Comparison of ENCODE assay signal across 25 cellular contexts in genomic region chr1:175073633-175074032, GRCh38. TPM values are rescaled to one million over a fixed set of nuclear protein-coding genes. Genes with fewer than 3 reads are reported as not detected.
DNase-seq lines count a peak whose midpoint lies in the region; ATAC-seq and TF ChIP-seq lines count a peak whose summit lies in the region.
"Had no signal": no experiment of that assay in that cellular context is flagged by ENCODE, and none has a peak within 500 bp of the region (broad histone marks: within the 10 kb centered on the region; RNA-seq: fewer than 3 reads in every experiment).

No MANE protein-coding gene starts in this region.

- H3T11ph ChIP-seq in H9 (ENCODE audit: low read length) = no peak overlapping the region

- peak overlapping the region; percentile 15 to 61; a peak in 4 of 5 replicates for H3K4me3 Mint-ChIP-seq in H9
- H3K4me3 Mint-ChIP-seq: activated CD8-positive, alpha-beta T cell treated with anti-CD3 and anti-CD28 coated beads, Interleukin-2, amount 10 ng/mL, durations not matched to agents 7 days and 5 days; activated naive CD4-positive, alpha-beta T cell treated with anti-CD3 and anti-CD28 coated beads, Interleukin-2, amount 10 ng/mL, durations not matched to agents 7 days and 5 days; activated T-helper 17 cell treated with anti-CD3 and anti-CD28 coated beads, Interleukin-2, amount 50 U/mL, for 72 hours; CD8-positive, alpha-beta T cell; neural crest cell had no signal

- H3K27ac Mint-ChIP-seq in H9 = peak overlapping the region; percentile 69 to 94 (median 80); a peak in 5 of 7 replicates
- H3K27ac Mint-ChIP-seq: activated CD8-positive, alpha-beta T cell treated with anti-CD3 and anti-CD28 coated beads, Interleukin-2, amount 10 ng/mL, durations not matched to agents 7 days and 5 days; activated naive CD4-positive, alpha-beta T cell treated with anti-CD3 and anti-CD28 coated beads, Interleukin-2, amount 10 ng/mL, durations not matched to agents 7 days and 5 days; activated T-helper 17 cell treated with anti-CD3 and anti-CD28 coated beads, Interleukin-2, amount 50 U/mL, for 72 hours; CD8-positive, alpha-beta T cell had no signal

- no peaks in the 10 kb centered on the region for H3K36me3 ChIP-seq in BLaER1 treated with 17β-estradiol and CSF1 and Interleukin-3, amounts not matched to agents 10 nM and 100 nM
- H3K36me3 ChIP-seq in WERI-Rb-1 (no peaks in the 10 kb centered on the region), mesendoderm (ENCODE audit: control insufficient read depth, insufficient read depth, low read length) (no peaks in the 10 kb centered on the region), right lobe of liver (no peaks in the 10 kb centered on the region)
- H3K36me3 ChIP-seq: brain microvascular endothelial cell, suprapubic skin, upper lobe of right lung had no signal

- H3K18ac ChIP-seq in H9 (ENCODE audit: insufficient read length, low read depth, low read length) = no peak overlapping the region
- no peak overlapping the region for H3K18ac ChIP-seq in mesendoderm (ENCODE audit: low read length)

- DNase-seq in H9 = peak; percentile 56
- no peak for DNase-seq in WERI-Rb-1
- peak; percentile 13 for DNase-seq in mesendoderm
- no peak for DNase-seq in right lobe of liver
- no peak for DNase-seq in NCI-H1417 (lab: John Stamatoyannopoulos, UW)
- no peak for DNase-seq in NCI-H526 (lab: John Stamatoyannopoulos, UW)
- DNase-seq: activated CD8-positive, alpha-beta T cell treated with anti-CD3 and anti-CD28 coated beads, Interleukin-2, amount 10 ng/mL, durations not matched to agents 7 days and 5 days; activated naive CD4-positive, alpha-beta T cell treated with anti-CD3 and anti-CD28 coated beads, Interleukin-2, amount 10 ng/mL, durations not matched to agents 7 days and 5 days; brain microvascular endothelial cell; CD8-positive, alpha-beta T cell; NCI-H2029; NCI-H69; Right ventricle myocardium superior; stimulated activated CD4-positive, alpha-beta T cell treated with anti-CD3 and anti-CD28 coated beads, Interleukin-1b, Interleukin-23, amount 100 ng/mL, for 48 hours; stimulated activated naive CD4-positive, alpha-beta T cell treated with Interleukin-2 at 50 U/mL for 16 hours; T-helper 2 cell; upper lobe of right lung had no signal

- H3K9me3 ChIP-seq in BLaER1 treated with 17β-estradiol and CSF1 and Interleukin-3, amounts not matched to agents 10 nM and 100 nM (replicated peaks in 1 of 11) = no peaks in the 10 kb centered on the region
- H3K9me3 ChIP-seq in H9 (ENCODE audit: control insufficient read depth, low read depth, low read length) = no peaks in the 10 kb centered on the region
- no peaks in the 10 kb centered on the region for H3K9me3 ChIP-seq in WERI-Rb-1 (ENCODE audit: severe bottlenecking)
- H3K9me3 ChIP-seq in right lobe of liver = no peaks in the 10 kb centered on the region
- H3K9me3 ChIP-seq: A549, suprapubic skin, upper lobe of right lung had no signal

- H3K27ac ChIP-seq in BLaER1 treated with 17β-estradiol and CSF1 and Interleukin-3, amounts not matched to agents 10 nM and 100 nM = peak overlapping the region in 3 of 11 experiments; percentile 7 to 30 (median 20); a peak in 1 of 22 replicates
- H3K27ac ChIP-seq in H9 (ENCODE audit: insufficient read length, low read depth, low read length) = no peak overlapping the region
- H3K27ac ChIP-seq in WERI-Rb-1 = no peak overlapping the region
- H3K27ac ChIP-seq in mesendoderm (ENCODE audit: low read depth, low read length) = no peak overlapping the region
- no peak overlapping the region for H3K27ac ChIP-seq in right lobe of liver
- H3K27ac ChIP-seq: A549, brain microvascular endothelial cell, suprapubic skin, upper lobe of right lung had no signal

- H4K8ac ChIP-seq in H9 (replicated peaks; ENCODE audit: insufficient read length, low read depth, low read length) = no peak overlapping the region
- H4K8ac ChIP-seq in mesendoderm (ENCODE audit: low read depth, low read length) = no peak overlapping the region

- peaks cover 24 to 42% (median 39%) of the 10 kb centered on the region in 10 experiments for H3K4me1 ChIP-seq in BLaER1 treated with 17β-estradiol and CSF1 and Interleukin-3, amounts not matched to agents 10 nM and 100 nM
- H3K4me1 ChIP-seq in H9 (ENCODE audit: insufficient read depth, low read length) (peaks cover 14% of the 10 kb centered on the region; the same call in 1 of the 2 replicates), mesendoderm (ENCODE audit: control insufficient read depth, low read depth, low read length) (peaks cover 3% of the 10 kb centered on the region), right lobe of liver (no peaks in the 10 kb centered on the region)
- H3K4me1 ChIP-seq: A549 had no signal

- no peaks in the 10 kb centered on the region for H4K20me1 ChIP-seq in BLaER1 treated with 17β-estradiol and CSF1 and Interleukin-3, amounts not matched to agents 10 nM and 100 nM
- H4K20me1 ChIP-seq in H9 (ENCODE audit: control insufficient read depth, insufficient read depth, insufficient read length) = no peaks in the 10 kb centered on the region

- no peak overlapping the region for H4K91ac ChIP-seq in H9 (ENCODE audit: insufficient read length, low read depth, low read length)

- no CpG with 5 or more reads among the region's 5 CpGs for WGBS in H9 (ENCODE audit: extremely low coverage, insufficient read length, low lambda C conversion rate)
- WGBS in mesendoderm (ENCODE audit: extremely low coverage, insufficient coverage, low lambda C conversion rate) = no CpG with 5 or more reads among the region's 5 CpGs
- WGBS in right lobe of liver (ENCODE audit: insufficient coverage, low coverage, low lambda C conversion rate, missing lambda C conversion rate) = 33% methylated on average over 1 of the region's 5 CpGs

- TF ChIP-seq CTCF in H9 (conservative IDR thresholded peaks at IDR 0.05) (peak; percentile 59; the same call in 2 of the 3 replicates), WERI-Rb-1 (IDR thresholded peaks at IDR 0.05; ENCODE audit: low read depth, low read length) (0 out of 2 replicates have a peak, but pooled peaks have one; percentile 13), right lobe of liver (IDR thresholded peaks at IDR 0.05) (no peak)

- H3K27me3 ChIP-seq in BLaER1 treated with 17β-estradiol and CSF1 and Interleukin-3, amounts not matched to agents 10 nM and 100 nM = no peaks in the 10 kb centered on the region
- H3K27me3 ChIP-seq in H9 (ENCODE audit: insufficient read depth, low read length) (no peaks in the 10 kb centered on the region; the same call in 1 of the 2 replicates), WERI-Rb-1 (ENCODE audit: insufficient read depth, low read depth, severe bottlenecking) (no peaks in the 10 kb centered on the region), mesendoderm (ENCODE audit: insufficient read depth, low read length, poor library complexity) (no peaks in the 10 kb centered on the region), right lobe of liver (no peaks in the 10 kb centered on the region)
- H3K27me3 ChIP-seq: brain microvascular endothelial cell, suprapubic skin, upper lobe of right lung had no signal

- no peak overlapping the region for H3K4me3 ChIP-seq in BLaER1 treated with 17β-estradiol and CSF1 and Interleukin-3, amounts not matched to agents 10 nM and 100 nM
- no peak overlapping the region for H3K4me3 ChIP-seq in WERI-Rb-1 (ENCODE audit: low read depth, low read length)
- H3K4me3 ChIP-seq in mesendoderm (ENCODE audit: low read length) = no peak overlapping the region
- no peak overlapping the region for H3K4me3 ChIP-seq in right lobe of liver
- H3K4me3 ChIP-seq: A549, suprapubic skin, upper lobe of right lung had no signal

- H3K9ac ChIP-seq in BLaER1 treated with 17β-estradiol and CSF1 and Interleukin-3, amounts not matched to agents 10 nM and 100 nM = 0 out of 22 replicates have a peak overlapping the region, but pooled peaks of 1 of the 11 experiments have one; percentile 31
- H3K9ac ChIP-seq in H9 (ENCODE audit: extremely low read depth, insufficient read length, low read length) = no peak overlapping the region
- H3K9ac ChIP-seq in mesendoderm (ENCODE audit: low read length) = no peak overlapping the region

- no peak overlapping the region for H2BK5ac ChIP-seq in H9 (ENCODE audit: insufficient read length, low read length)
- H2BK5ac ChIP-seq in mesendoderm (ENCODE audit: low read length) = no peak overlapping the region

- no peak overlapping the region for H3K56ac ChIP-seq in H9 (ENCODE audit: insufficient read length, low read depth, low read length)
- no peak overlapping the region for H3K56ac ChIP-seq in mesendoderm (ENCODE audit: low read length)

- H2BK12ac ChIP-seq in H9 (ENCODE audit: insufficient read length, low read depth, low read length) = no peak overlapping the region

- H3K79me2 ChIP-seq in H9 (ENCODE audit: insufficient read depth, low read length) (no peaks in the 10 kb centered on the region), mesendoderm (ENCODE audit: control insufficient read depth, insufficient read depth, low read length) (no peaks in the 10 kb centered on the region)

- H3K4me2 ChIP-seq in BLaER1 treated with 17β-estradiol and CSF1 and Interleukin-3, amounts not matched to agents 10 nM and 100 nM = peak overlapping the region in 10 of 11 experiments; percentile 39 to 77 (median 68); a peak in 19 of 22 replicates
- no peak overlapping the region for H3K4me2 ChIP-seq in H9 (ENCODE audit: insufficient read depth, insufficient read length, low read length)
- no peak overlapping the region for H3K4me2 ChIP-seq in mesendoderm (ENCODE audit: low read length)
- H3K4me2 ChIP-seq: A549 had no signal

- peaks cover 38 to 39% of the 10 kb centered on the region in 2 experiments for H3K4me1 Mint-ChIP-seq in H9
- H3K4me1 Mint-ChIP-seq: activated T-helper 17 cell treated with anti-CD3 and anti-CD28 coated beads, Interleukin-2, amount 50 U/mL, for 72 hours had no signal

- H2BK20ac ChIP-seq in H9 (ENCODE audit: low read depth, low read length, poor library complexity, severe bottlenecking) = no peak overlapping the region

- no peak for TF ChIP-seq POLR2A in right lobe of liver (IDR thresholded peaks at IDR 0.05)

- H4K5ac ChIP-seq in H9 (ENCODE audit: insufficient read length, low read depth, low read length) (no peak overlapping the region), mesendoderm (ENCODE audit: low read length) (no peak overlapping the region)

- H2BK120ac ChIP-seq in H9 (ENCODE audit: low read depth, low read length, poor library complexity, severe bottlenecking) = no peak overlapping the region
- H2BK120ac ChIP-seq in mesendoderm (ENCODE audit: low read depth, low read length) = no peak overlapping the region

- H3K23ac ChIP-seq in H9 (ENCODE audit: insufficient read length, low read depth, low read length) (no peak overlapping the region), mesendoderm (ENCODE audit: low read length) (no peak overlapping the region)

- no peaks in the 10 kb centered on the region for H3K79me1 ChIP-seq in H9 (ENCODE audit: insufficient read depth, low read depth, low read length, poor library complexity, severe bottlenecking)
- H3K79me1 ChIP-seq in mesendoderm (ENCODE audit: low read length) = no peaks in the 10 kb centered on the region

- intact Hi-C loops in right lobe of liver (cut with DNase I) = no loop called here

- H3K4ac ChIP-seq in H9 (ENCODE audit: low read depth, low read length) (no peak overlapping the region), mesendoderm (ENCODE audit: low read depth, low read length) (no peak overlapping the region)

- H3K27me3 Mint-ChIP-seq in H9 (ENCODE audit: low read depth) = peaks cover 3% of the 10 kb centered on the region

- H3K9me3 Mint-ChIP-seq in H9 = no peaks in the 10 kb centered on the region
- H3K9me3 Mint-ChIP-seq: activated naive CD4-positive, alpha-beta T cell treated with anti-CD3 and anti-CD28 coated beads, Interleukin-2, amount 10 ng/mL, durations not matched to agents 7 days and 5 days; activated T-helper 17 cell treated with anti-CD3 and anti-CD28 coated beads, Interleukin-2, amount 50 U/mL, for 72 hours; CD8-positive, alpha-beta T cell; neural crest cell had no signal

- no peak overlapping the region for H2AK5ac ChIP-seq in H9 (ENCODE audit: insufficient read length, low read length)
- H2AK5ac ChIP-seq in mesendoderm (ENCODE audit: low read length) = no peak overlapping the region

- no peak overlapping the region for H2BK15ac ChIP-seq in H9 (ENCODE audit: low read depth, low read length)
- H2BK15ac ChIP-seq in mesendoderm (replicated peaks; ENCODE audit: low read depth) = no peak overlapping the region

- 0 out of 2 replicates have a peak overlapping the region, but pooled peaks have one; percentile 20 for H3K14ac ChIP-seq in H9 (ENCODE audit: insufficient read depth, low read length)

- H3K36me3 Mint-ChIP-seq in H9 (ENCODE audit: insufficient read depth in 1 of 3, low read depth in 3 of 3) = no peaks in the 10 kb centered on the region
- H3K36me3 Mint-ChIP-seq: activated naive CD4-positive, alpha-beta T cell treated with anti-CD3 and anti-CD28 coated beads, Interleukin-2, amount 10 ng/mL, durations not matched to agents 7 days and 5 days; CD8-positive, alpha-beta T cell had no signal

- H2AFZ ChIP-seq in H9 (ENCODE audit: low read length) = no peak overlapping the region

- no peaks in the 10 kb centered on the region for H3K23me2 ChIP-seq in H9 (ENCODE audit: insufficient read length, low read depth, low read length, poor library complexity, severe bottlenecking)

- ATAC-seq in right lobe of liver (no peak), HG03139 (IDR thresholded peaks at IDR 0.05; ENCODE audit: unreplicated experiment) (no peak)
- ATAC-seq: A549; activated CD8-positive, alpha-beta T cell treated with anti-CD3 and anti-CD28 coated beads, Interleukin-2, amount 10 ng/mL, durations not matched to agents 7 days and 5 days; activated T-helper 17 cell treated with anti-CD3 and anti-CD28 coated beads, Interleukin-2, amount 50 U/mL, for 72 hours; CD8-positive, alpha-beta T cell had no signal

RNA-seq across cellular contexts. Expression of gene TNN, which starts 6.0 kb away (rescaled TPM):
- total RNA-seq in H9 (2021) = 0.11 and 0.22 TPM in 2 replicates
- 0.07 TPM for polyA plus RNA-seq in mesendoderm (2013, experiment 1 of 2)
- polyA plus RNA-seq in mesendoderm (2013, experiment 2 of 2) = 0.07 TPM
- total RNA-seq in right lobe of liver = under 1 TPM; 0.18 to 0.67 (median 0.41) TPM
- total RNA-seq: activated CD8-positive, alpha-beta T cell treated with anti-CD3 and anti-CD28 coated beads, Interleukin-2, amount 10 ng/mL, durations not matched to agents 7 days and 5 days; activated T-helper 17 cell treated with anti-CD3 and anti-CD28 coated beads, Interleukin-2, amount 50 U/mL, for 72 hours; CD8-positive, alpha-beta T cell; endothelial cell of umbilical vein; M059J; upper lobe of right lung had no signal
- polyA plus RNA-seq: A549, endothelial cell of umbilical vein had no signal

RNA-seq across cellular contexts. Expression of gene MRPS14, which starts 50.4 kb away (rescaled TPM):
- total RNA-seq in H9 (2021) (30.6 and 32.8 TPM in 2 replicates), right lobe of liver (10 to 100 TPM in 5 of 6 experiments, 1 to 10 TPM in 1; 9.4 to 22.8 (median 18.8) TPM)
- polyA plus RNA-seq in mesendoderm (2013, experiment 1 of 2) = 52.1 TPM
- 50.0 TPM for polyA plus RNA-seq in mesendoderm (2013, experiment 2 of 2)

Comparison
In these comparisons a context has a peak if more than half of its experiments do, and no peak if none do; other contexts are left out.
1. H3K4me2 ChIP-seq: peak in BLaER1 treated with 17β-estradiol and CSF1 and Interleukin-3, amounts not matched to agents 10 nM and 100 nM (10 of 11); none in H9 (single experiment) and mesendoderm (single experiment).
2. DNase-seq: peak in H9 (single experiment) and mesendoderm (single experiment); none in WERI-Rb-1 (single experiment), right lobe of liver (0 of 3), NCI-H1417 (0 of 3) and NCI-H526 (0 of 2).
3. CTCF ChIP-seq: peak in H9 (single experiment) and WERI-Rb-1 (single experiment); none in right lobe of liver (0 of 4).